ENCODE assay signal across 35 cellular contexts in genomic region chr7:117859246-117859812, GRCh38. TPM values are rescaled to one million over a fixed set of nuclear protein-coding genes. Genes with fewer than 3 reads are reported as not detected.
"Had no signal": no experiment of that assay in that cellular context is flagged by ENCODE, and none has a peak within 500 bp of the region (broad histone marks: within the 10 kb centered on the region; RNA-seq: fewer than 3 reads in every experiment).

No MANE protein-coding gene starts in this region.

- H3K36me3 ChIP-seq: adrenal gland, MG63 had no signal

- H3K4me3 ChIP-seq: adrenal gland, MG63, PC-9 had no signal

- DNase-seq: activated B cell treated with CpG ODN at 0.5 μM for 24 hours; activated CD4-positive, alpha-beta memory T cell treated with anti-CD3 and anti-CD28 coated beads for 36 hours; activated CD4-positive, alpha-beta T cell treated with anti-CD3 and anti-CD28 coated beads for 4 hours; activated CD4-positive, alpha-beta T cell treated with anti-CD3 and anti-CD28 coated beads, Interleukin-2, amount 50 U/mL, for 1 hour; activated CD4-positive, CD25-positive, alpha-beta regulatory T cell treated with anti-CD3 and anti-CD28 coated beads, Interleukin-2, amount 50 U/mL, for 72 hours; activated CD8-positive, alpha-beta memory T cell treated with anti-CD3 and anti-CD28 coated beads, Interleukin-2, amount 50 U/mL, for 4 hours; activated gamma-delta T cell treated with Interleukin-2 at 50 U/mL for 16 hours; activated naive CD4-positive, alpha-beta T cell treated with anti-CD3 and anti-CD28 coated beads for 36 hours; activated T-cell treated with anti-CD3 and anti-CD28 coated beads for 4 hours; activated T-cell treated with anti-CD3 and anti-CD28 coated beads, Interleukin-2, amount 50 U/mL, for 4 hours; adrenal gland; central memory CD4-positive, alpha-beta T cell; Kasumi-1; MG63; NCI-H1048; NCI-H1105 treated with DMSO at 0.1 percent for 48 hours; NCI-H1436; NCI-H1694; NCI-H1930; NCI-H2081 treated with DMSO at 0.1 percent for 48 hours; NCI-H345; NCI-H510A; NCI-H526; NCI-H748 treated with DMSO at 0.1 percent for 48 hours; NK-92 treated with Interleukin-12 subunit alpha and Interleukin-12 subunit beta, amount 100 ng/mL, for 24 hours; PC-9; Right ventricle myocardium superior; SW 1271; T-helper 1 cell; T-helper 2 cell; T-helper 9 cell had no signal

- H3K9me3 ChIP-seq: adrenal gland, MG63 had no signal

- H3K27ac ChIP-seq: adrenal gland, PC-9, VCaP had no signal

- FAIRE-seq: astrocyte had no signal

- ATAC-seq: activated naive CD4-positive, alpha-beta T cell treated with anti-CD3 and anti-CD28 coated beads, Interleukin-2, amount 50 U/mL, for 72 hours; activated T-cell treated with anti-CD3 and anti-CD28 coated beads, Interleukin-2, amount 50 U/mL, for 4 hours had no signal

- H3K27me3 ChIP-seq: adrenal gland, MG63 had no signal

- H3K4me2 ChIP-seq: PC-9 had no signal

- H2AFZ ChIP-seq: PC-9 had no signal

RNA-seq across cellular contexts. Expression of gene CTTNBP2, which starts 13.9 kb away (rescaled TPM):
- total RNA-seq: activated CD4-positive, alpha-beta memory T cell treated with anti-CD3 and anti-CD28 coated beads for 36 hours; activated naive CD4-positive, alpha-beta T cell treated with anti-CD3 and anti-CD28 coated beads for 36 hours; activated naive CD4-positive, alpha-beta T cell treated with anti-CD3 and anti-CD28 coated beads, Interleukin-2, amount 50 U/mL, for 72 hours; activated T-helper 1 cell treated with anti-CD3 and anti-CD28 coated beads, Interleukin-12 subunit alpha, Interleukin-12 subunit beta, Interleukin-2, Interleukin-4 antibody, amounts not matched to agents 30 ng/mL and 10 ng/mL and 1 ng/mL, durations not matched to agents 14 hours and 24 hours and 36 hours; PC-9 had no signal
